Comparison of ENCODE assay signal across 1 cellular context in the genomic region with DNA sequence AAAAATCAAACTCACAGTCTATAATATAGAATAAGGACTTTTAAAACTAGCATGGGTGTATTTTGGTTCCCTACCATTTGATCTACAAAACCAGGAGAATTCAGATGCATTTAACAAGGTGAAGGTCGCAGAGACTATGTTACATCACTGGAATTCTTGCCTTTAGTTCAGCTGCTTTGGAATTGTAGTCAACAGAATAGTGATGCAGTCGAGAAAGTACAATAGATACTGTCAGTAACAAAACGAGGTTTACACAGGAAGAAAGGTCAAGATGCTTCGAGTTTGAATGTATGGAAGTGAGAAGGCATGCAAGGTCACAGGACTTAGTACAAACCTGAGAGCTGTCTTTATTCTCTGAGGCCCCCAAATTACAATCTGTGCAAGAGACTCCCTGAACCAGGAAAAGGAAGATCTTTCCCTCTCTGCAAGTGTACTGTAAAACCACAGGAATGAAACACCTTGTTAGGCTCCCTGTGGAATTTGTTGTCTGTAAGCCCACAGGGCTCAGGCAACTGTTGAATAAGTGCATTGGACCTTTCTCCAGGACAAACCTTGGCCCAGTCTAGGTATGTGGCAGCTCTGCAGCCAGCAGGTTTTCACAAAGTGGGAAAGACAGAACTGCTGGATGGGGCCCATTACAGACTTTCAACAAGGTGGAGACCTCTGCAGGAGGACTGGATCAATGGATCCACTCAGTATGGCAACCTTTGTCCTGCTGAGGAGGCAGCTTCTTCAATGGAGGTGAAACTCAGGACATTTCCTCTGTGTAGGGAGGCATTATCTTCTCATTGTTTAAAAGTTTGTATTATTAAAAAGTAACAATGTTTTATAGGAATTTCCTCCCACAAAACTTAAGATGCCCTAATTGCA.
TF ChIP-seq lines count a peak whose summit lies in the region.

No MANE protein-coding gene starts in this region.

TF ChIP-seq in GM23338, 12 proteins besides CTCF, POLR2A, EP300 and RAD21 (continued from another document):
- TF ChIP-seq NANOG (IDR thresholded peaks at IDR 0.05; ENCODE audit: borderline replicate concordance) (no peak), EZH2phosphoT487 (IDR thresholded peaks at IDR 0.05; ENCODE audit: unreplicated experiment) (no peak), JUNB (IDR thresholded peaks at IDR 0.05; ENCODE audit: unreplicated experiment) (no peak), STAT1 (IDR thresholded peaks at IDR 0.05; ENCODE audit: unreplicated experiment) (no peak), POLR2AphosphoS5 (IDR thresholded peaks at IDR 0.05; ENCODE audit: low read depth) (no peak), EZH2 (IDR thresholded peaks at IDR 0.05; ENCODE audit: low read depth, unreplicated experiment) (no peak), ZNF331 (CRISPR knock-in tag; IDR thresholded peaks at IDR 0.05; ENCODE audit: low read depth) (no peak)
- TF ChIP-seq, protein P1, sequence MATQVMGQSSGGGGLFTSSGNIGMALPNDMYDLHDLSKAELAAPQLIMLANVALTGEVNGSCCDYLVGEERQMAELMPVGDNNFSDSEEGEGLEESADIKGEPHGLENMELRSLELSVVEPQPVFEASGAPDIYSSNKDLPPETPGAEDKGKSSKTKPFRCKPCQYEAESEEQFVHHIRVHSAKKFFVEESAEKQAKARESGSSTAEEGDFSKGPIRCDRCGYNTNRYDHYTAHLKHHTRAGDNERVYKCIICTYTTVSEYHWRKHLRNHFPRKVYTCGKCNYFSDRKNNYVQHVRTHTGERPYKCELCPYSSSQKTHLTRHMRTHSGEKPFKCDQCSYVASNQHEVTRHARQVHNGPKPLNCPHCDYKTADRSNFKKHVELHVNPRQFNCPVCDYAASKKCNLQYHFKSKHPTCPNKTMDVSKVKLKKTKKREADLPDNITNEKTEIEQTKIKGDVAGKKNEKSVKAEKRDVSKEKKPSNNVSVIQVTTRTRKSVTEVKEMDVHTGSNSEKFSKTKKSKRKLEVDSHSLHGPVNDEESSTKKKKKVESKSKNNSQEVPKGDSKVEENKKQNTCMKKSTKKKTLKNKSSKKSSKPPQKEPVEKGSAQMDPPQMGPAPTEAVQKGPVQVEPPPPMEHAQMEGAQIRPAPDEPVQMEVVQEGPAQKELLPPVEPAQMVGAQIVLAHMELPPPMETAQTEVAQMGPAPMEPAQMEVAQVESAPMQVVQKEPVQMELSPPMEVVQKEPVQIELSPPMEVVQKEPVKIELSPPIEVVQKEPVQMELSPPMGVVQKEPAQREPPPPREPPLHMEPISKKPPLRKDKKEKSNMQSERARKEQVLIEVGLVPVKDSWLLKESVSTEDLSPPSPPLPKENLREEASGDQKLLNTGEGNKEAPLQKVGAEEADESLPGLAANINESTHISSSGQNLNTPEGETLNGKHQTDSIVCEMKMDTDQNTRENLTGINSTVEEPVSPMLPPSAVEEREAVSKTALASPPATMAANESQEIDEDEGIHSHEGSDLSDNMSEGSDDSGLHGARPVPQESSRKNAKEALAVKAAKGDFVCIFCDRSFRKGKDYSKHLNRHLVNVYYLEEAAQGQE (IDR thresholded peaks at IDR 0.05; ENCODE audit: unreplicated experiment), result no peak
- TF ChIP-seq, protein P2, sequence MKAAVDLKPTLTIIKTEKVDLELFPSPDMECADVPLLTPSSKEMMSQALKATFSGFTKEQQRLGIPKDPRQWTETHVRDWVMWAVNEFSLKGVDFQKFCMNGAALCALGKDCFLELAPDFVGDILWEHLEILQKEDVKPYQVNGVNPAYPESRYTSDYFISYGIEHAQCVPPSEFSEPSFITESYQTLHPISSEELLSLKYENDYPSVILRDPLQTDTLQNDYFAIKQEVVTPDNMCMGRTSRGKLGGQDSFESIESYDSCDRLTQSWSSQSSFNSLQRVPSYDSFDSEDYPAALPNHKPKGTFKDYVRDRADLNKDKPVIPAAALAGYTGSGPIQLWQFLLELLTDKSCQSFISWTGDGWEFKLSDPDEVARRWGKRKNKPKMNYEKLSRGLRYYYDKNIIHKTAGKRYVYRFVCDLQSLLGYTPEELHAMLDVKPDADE (IDR thresholded peaks at IDR 0.05), result no peak
